ENCODE assay signal across 8 cellular contexts in genomic region chr2:55175254-55176093, GRCh38. TPM values are rescaled to one million over a fixed set of nuclear protein-coding genes. Genes with fewer than 3 reads are reported as not detected.
A peak's percentile ranks its signal among the peaks of the same experiment; 100 is the strongest.
DNase-seq lines count a peak whose midpoint lies in the region; ATAC-seq, FAIRE-seq and TF ChIP-seq lines count a peak whose summit lies in the region.

No MANE protein-coding gene starts in this region.

- no peaks in the 10 kb centered on the region for H3K9me3 ChIP-seq in IMR-90 (ENCODE audit: control insufficient read depth, insufficient read depth, low read length)

- DNase-seq in IMR-90: peak; percentile 87
- DNase-seq in RPMI8226: peak; percentile 59
- DNase-seq in naive B cell: peak; percentile 39
- DNase-seq in GM19238 (ENCODE audit: insufficient read length, low spot score): no peak

- no peak overlapping the region for H3K9ac ChIP-seq in IMR-90 (ENCODE audit: low read depth, low read length)

- no peak for TF ChIP-seq POLR2A in IMR-90 (IDR thresholded peaks at IDR 0.05; ENCODE audit: low read depth, low read length)

- H3K4ac ChIP-seq in IMR-90 (ENCODE audit: low read depth, low read length): no peak overlapping the region

- H4K8ac ChIP-seq in IMR-90 (ENCODE audit: low read depth in 2 of 2, low read length in 2 of 2): no peak overlapping the region

- H3K36me3 Mint-ChIP-seq in naive B cell: no peaks in the 10 kb centered on the region

- H2AFZ ChIP-seq in IMR-90 (replicated peaks; ENCODE audit: low read length, poor library complexity): no peak overlapping the region

- peak overlapping the region in 1 of 6 donors; percentile 17 for H3K27ac Mint-ChIP-seq in naive B cell

- no peak overlapping the region; the same call in 1 of the 2 replicates for H3K23ac ChIP-seq in IMR-90 (ENCODE audit: low read depth, low read length)

- no peaks in the 10 kb centered on the region for H3K36me3 ChIP-seq in IMR-90 (ENCODE audit: control insufficient read depth, insufficient read depth, low read length)

- dilution Hi-C loops in IMR-90 (cut with HindIII; ENCODE audit: low sequenced_read_pairs, unreplicated experiment): no loop called here

- H2AK9ac ChIP-seq in IMR-90 (replicated peaks; ENCODE audit: low read depth, low read length, poor library complexity): no peak overlapping the region

- no peak overlapping the region for H2BK20ac ChIP-seq in IMR-90 (ENCODE audit: low read depth, low read length)

- ATAC-seq in GM18517 (IDR thresholded peaks at IDR 0.05; ENCODE audit: unreplicated experiment): peak; percentile 53
- peak; percentile 95 for ATAC-seq in IMR-90 (ENCODE audit: low read depth)
- ATAC-seq in naive B cell (ENCODE audit: low read depth in 2 of 2): peak; percentile 86 to 88
- ATAC-seq in GM19324 (IDR thresholded peaks at IDR 0.05; ENCODE audit: low FRiP score, unreplicated experiment): no peak

- H3K9me1 ChIP-seq in IMR-90 (ENCODE audit: insufficient read depth, low read length): no peaks in the 10 kb centered on the region

- peak overlapping the region in 2 of 8 donors; percentile 1 to 7 for H3K4me3 Mint-ChIP-seq in naive B cell

- peaks cover 6 to 13% (median 8%) of the 10 kb centered on the region in 3 donors for H3K4me1 Mint-ChIP-seq in naive B cell

- no peak overlapping the region for H3K18ac ChIP-seq in IMR-90 (ENCODE audit: low read depth, low read length)

- no peak overlapping the region for H4K5ac ChIP-seq in IMR-90 (ENCODE audit: low read depth, low read length)

- H3K4me3 ChIP-seq in IMR-90 (ENCODE audit: insufficient read depth, low read depth, low read length): no peak overlapping the region

- H2BK120ac ChIP-seq in IMR-90 (ENCODE audit: low read depth, low read length): no peak overlapping the region

- TF ChIP-seq CTCF in C4-2B (conservative IDR thresholded peaks at IDR 0.05) (peak; percentile 54), IMR-90 (conservative IDR thresholded peaks at IDR 0.05; ENCODE audit: low read depth, low read length) (peak; percentile 89)

- H3K4me2 ChIP-seq in IMR-90 (ENCODE audit: low read depth, low read length): peak overlapping the region; percentile 68; the same call in 1 of the 2 replicates

- in situ Hi-C loops in IMR-90 (cut with MboI; ENCODE audit: low sequenced_read_pairs): loop anchor here (25.0 kb wide), 1 partner anchor 1038 kb away; no protein-coding TSS in a partner anchor

- H3K27me3 Mint-ChIP-seq in naive B cell: no peaks in the 10 kb centered on the region

- no peak overlapping the region for H2BK5ac ChIP-seq in IMR-90 (ENCODE audit: low read depth, low read length, poor library complexity, severe bottlenecking)

- H3K79me1 ChIP-seq in IMR-90 (ENCODE audit: low read depth in 1 of 2, low read length in 2 of 2): peaks cover 7 to 13% of the 10 kb centered on the region in 2 experiments

- CTCF ChIA-PET in IMR-90 (lab: Yijun Ruan, JAX): interaction anchor here (0.9 to 4.1 kb wide), 6 partner anchors 42 to 337 kb away, joined by 3 to 32 read pairs (median 3); partner anchors contain the start of gene RTN4

- no peak overlapping the region for H3K14ac ChIP-seq in IMR-90 (replicated peaks; ENCODE audit: low read depth, low read length)

- H2AK5ac ChIP-seq in IMR-90 (ENCODE audit: low read depth, low read length): no peak overlapping the region; the same call in 1 of the 2 replicates

- POLR2A ChIA-PET in IMR-90 (lab: Charles Lee; ENCODE audit: unreplicated experiment): no interaction called here

- H3K4me1 ChIP-seq in IMR-90 (ENCODE audit: control insufficient read depth, insufficient read depth, low read length): peaks cover 2% of the 10 kb centered on the region; the same call in 1 of the 2 replicates

- no peak overlapping the region for H3K56ac ChIP-seq in IMR-90 (ENCODE audit: extremely low read depth, insufficient read depth, low read length)

- BruUV-seq in IMR-90 (replicated peaks; lab: Mats Ljungman, UMichigan): no TSS peak

- no peaks in the 10 kb centered on the region for H3K9me3 Mint-ChIP-seq in naive B cell

- H3K27me3 ChIP-seq in IMR-90 (ENCODE audit: control insufficient read depth, insufficient read depth, low read length): no peaks in the 10 kb centered on the region

- WGBS in IMR-90 (ENCODE audit: extremely low coverage in 2 of 2, insufficient read length in 1 of 2), 2 experiments: no CpG with 5 or more reads among the region's 5 CpGs

- intact Hi-C loops in IMR-90 (cut with micrococcal nuclease): loop anchor here (2.0 to 5.0 kb wide), 2 partner anchors 193 to 275 kb away; no protein-coding TSS in a partner anchor

- H2BK15ac ChIP-seq in IMR-90 (ENCODE audit: low read depth, low read length): no peak overlapping the region

- H4K20me1 ChIP-seq in IMR-90 (ENCODE audit: insufficient read depth, low read length): no peaks in the 10 kb centered on the region; the same call in 1 of the 2 replicates

- no peak overlapping the region for H4K91ac ChIP-seq in IMR-90 (ENCODE audit: insufficient read depth, low read depth, low read length)

- TF ChIP-seq RAD21 in IMR-90 (IDR thresholded peaks at IDR 0.05; ENCODE audit: low read length): peak; percentile 93

- peak; percentile 81 for FAIRE-seq in endometrium (lab: Jason Lieb, UNC)

- no peak overlapping the region for H3K27ac ChIP-seq in C4-2B
- H3K27ac ChIP-seq in IMR-90 (ENCODE audit: insufficient read depth, low read length): no peak overlapping the region

TF ChIP-seq in IMR-90, 13 proteins besides CTCF, POLR2A, EP300 and RAD21:
- TF ChIP-seq RFX5 (IDR thresholded peaks at IDR 0.05; ENCODE audit: low read depth, low read length) (no peak), MAZ (IDR thresholded peaks at IDR 0.05; ENCODE audit: borderline replicate concordance, low read depth, low read length) (no peak), SMC3 (IDR thresholded peaks at IDR 0.05; ENCODE audit: low read depth, low read length) (peak; percentile 83), CEBPB (IDR thresholded peaks at IDR 0.05; ENCODE audit: low read depth, low read length) (0 out of 2 replicates have a peak, but pooled peaks have one; percentile 5)
TF ChIP-seq in IMR-90: peak in this region for 2.

RNA-seq across cellular contexts. Expression of gene CLHC1, which starts 56.6 kb away (rescaled TPM):
- total RNA-seq in IMR-90 (2012; rRNA removed): 2.3 and 4.7 TPM in 2 replicates
- polyA plus RNA-seq in IMR-90 (2012; rRNA removed): 4.1 and 5.3 TPM in 2 replicates
- 0.16 and 0.27 TPM in 2 replicates for polyA plus RNA-seq in IMR-90 (2012; cell fraction: cytosol; rRNA removed)
- 2.9 and 17.4 TPM in 2 replicates for polyA plus RNA-seq in IMR-90 (2012; cell fraction: nucleus; rRNA removed; ENCODE audit: low replicate concordance)
- 1 to 10 TPM in 4 of 6 donors, under 1 TPM in 1, not detected in 1; 0.90 to 3.5 (median 1.6) TPM for polyA plus RNA-seq in naive B cell (ENCODE audit: low read depth in 6 of 6)

RNA-seq across cellular contexts. Expression of gene RPS27A, which starts 57.0 kb away (rescaled TPM):
- total RNA-seq in IMR-90 (2012; rRNA removed): 496 and 1,448 TPM in 2 replicates
- polyA plus RNA-seq in IMR-90 (2012; rRNA removed): 1,344 and 1,421 TPM in 2 replicates
- 503 and 1,026 TPM in 2 replicates for polyA plus RNA-seq in IMR-90 (2012; cell fraction: cytosol; rRNA removed)
- 81.5 and 788 TPM in 2 replicates for polyA plus RNA-seq in IMR-90 (2012; cell fraction: nucleus; rRNA removed; ENCODE audit: low replicate concordance)
- 1,000 to 10,000 TPM; 1,837 to 3,584 (median 3,029) TPM for polyA plus RNA-seq in naive B cell (ENCODE audit: low read depth in 6 of 6)
